ENCODE assay signal across 23 cellular contexts in the genomic region with DNA sequence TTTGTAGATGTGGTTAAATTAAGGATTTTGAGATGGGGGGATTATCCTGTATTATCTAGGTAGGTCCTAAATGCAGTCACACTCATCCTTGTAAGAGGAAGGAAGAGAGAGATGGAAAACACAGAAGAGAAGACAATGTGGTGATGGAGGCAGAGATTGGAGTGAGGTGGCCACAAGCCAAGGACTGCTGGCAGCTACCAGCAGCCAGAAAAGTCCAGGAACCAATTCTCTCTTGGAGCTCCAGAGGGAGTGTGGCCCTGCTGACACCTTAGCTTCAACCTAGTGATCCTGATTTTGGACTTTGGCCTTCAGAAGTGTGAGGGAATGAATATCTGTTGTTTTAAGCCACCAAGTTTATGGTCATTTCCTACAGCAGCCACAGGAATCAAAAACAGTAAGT. TPM values are rescaled to one million over a fixed set of nuclear protein-coding genes. Genes with fewer than 3 reads are reported as not detected.
DNase-seq lines count a peak whose midpoint lies in the region; ATAC-seq, FAIRE-seq and TF ChIP-seq lines count a peak whose summit lies in the region.
"Had no signal": no experiment of that assay in that cellular context is flagged by ENCODE, and none has a peak within 500 bp of the region (broad histone marks: within the 10 kb centered on the region; RNA-seq: fewer than 3 reads in every experiment).

No MANE protein-coding gene starts in this region.

- H2AFZ ChIP-seq in HCT116 (ENCODE audit: low read depth, low read length, poor library complexity, severe bottlenecking) (no peak overlapping the region), K562 (ENCODE audit: low read depth, low read length) (no peak overlapping the region)

- no peak for FAIRE-seq in K562 (lab: Jason Lieb, UNC)
- FAIRE-seq: A204.1, D721Med, GM12891, GM18507, H54 had no signal

- H3K27me3 ChIP-seq in HCT116 (ENCODE audit: insufficient read depth, low read length) (no peaks in the 10 kb centered on the region), K562 (ENCODE audit: control insufficient read depth in 2 of 2, insufficient read depth in 2 of 2, low read length in 2 of 2) (peaks cover 17 to 41% of the 10 kb centered on the region in 2 experiments), liver (ENCODE audit: control insufficient read depth in 4 of 4, insufficient read depth in 4 of 4, low read length in 3 of 4) (no peaks in the 10 kb centered on the region), psoas muscle (ENCODE audit: insufficient read depth in 3 of 3, low read length in 2 of 3) (no peaks in the 10 kb centered on the region)
- H3K27me3 ChIP-seq: BE2C; BLaER1 treated with 17β-estradiol and CSF1 and Interleukin-3, amounts not matched to agents 10 nM and 100 nM had no signal

- POLR2A ChIA-PET in HCT116 (lab: Charles Lee): no interaction called here
- POLR2A ChIA-PET in K562 (lab: Yijun Ruan, JAX): interaction anchor here (1.2 to 1.9 kb wide), 2 partner anchors 9 to 18 kb away, joined by 3 to 5 read pairs; no protein-coding TSS in a partner anchor

- H3K4me2 ChIP-seq in HCT116 (ENCODE audit: low read length) (no peak overlapping the region), K562 (ENCODE audit: insufficient read depth, low read length) (no peak overlapping the region)
- H3K4me2 ChIP-seq: BLaER1 treated with 17β-estradiol and CSF1 and Interleukin-3, amounts not matched to agents 10 nM and 100 nM had no signal

- ATAC-seq in HCT116: no peak
- ATAC-seq in K562: no peak
- no peak for ATAC-seq in psoas muscle

- no peaks in the 10 kb centered on the region for H3K79me2 ChIP-seq in HCT116 (ENCODE audit: insufficient read depth, low read length)
- H3K79me2 ChIP-seq in K562 (ENCODE audit: control insufficient read depth, insufficient read depth, low read length): no peaks in the 10 kb centered on the region

- RAD21 ChIA-PET in HCT116 (lab: Charles Lee; ENCODE audit: low non-redundant PET in 1 of 2, low total read pairs in 2 of 2, uncharacterized antibody in 2 of 2, unreplicated experiment in 2 of 2): no interaction called here

- in situ Hi-C loops in K562 (cut with MboI): no loop called here

- DNase-seq in HCT116 (ENCODE audit: low read depth, low spot score) (no peak), K562 (ENCODE audit: extremely low read depth in 1 of 4, low spot score in 3 of 4) (no peak), psoas muscle (no peak), midbrain (lab: John Stamatoyannopoulos, UW) (no peak), AML-193 (lab: John Stamatoyannopoulos, UW) (no peak)
- DNase-seq in activated naive CD4-positive, alpha-beta T cell treated with anti-CD3 and anti-CD28 coated beads, Interleukin-2, amount 50 U/mL, for 16 hours: no peak
- DNase-seq: BE2C; CD4-positive, alpha-beta T cell; CD8-positive, alpha-beta memory T cell; DMS 273 treated with DMSO at 0.1 percent for 48 hours; DMS79 treated with DMSO at 0.1 percent for 48 hours; GF-D8; GOT3 had no signal

- H3K4me3 ChIP-seq in HCT116 (replicated peaks in 1 of 2; ENCODE audit: low read depth in 1 of 2, low read length in 2 of 2) (no peak overlapping the region), K562 (no peak overlapping the region), liver (ENCODE audit: low read depth in 1 of 3, low read length in 3 of 3) (no peak overlapping the region), psoas muscle (no peak overlapping the region)
- H3K4me3 ChIP-seq: BLaER1 treated with 17β-estradiol and CSF1 and Interleukin-3, amounts not matched to agents 10 nM and 100 nM; HAP-1 had no signal

- H3K36me3 ChIP-seq in HCT116 (ENCODE audit: control insufficient read depth in 1 of 2, insufficient read depth in 2 of 2, low read length in 2 of 2): peaks cover 0 to 4% of the 10 kb centered on the region in 2 experiments; a peak in 1 of 4 replicates
- H3K36me3 ChIP-seq in K562 (ENCODE audit: control insufficient read depth, insufficient read depth, low read length): no peaks in the 10 kb centered on the region
- H3K36me3 ChIP-seq in liver (ENCODE audit: control insufficient read depth in 4 of 4, insufficient read depth in 3 of 4, low read depth in 1 of 4, low read length in 3 of 4): peaks cover 0 to 15% (median 7%) of the 10 kb centered on the region in 4 donors
- H3K36me3 ChIP-seq in psoas muscle (ENCODE audit: insufficient read depth in 1 of 2, low read depth in 1 of 2): peaks cover 0 to 4% of the 10 kb centered on the region in 2 donors
- H3K36me3 ChIP-seq: BE2C; BLaER1 treated with 17β-estradiol and CSF1 and Interleukin-3, amounts not matched to agents 10 nM and 100 nM; HAP-1 had no signal

- BruUV-seq in HCT116 (replicated peaks; lab: Mats Ljungman, UMichigan): no TSS peak
- BruUV-seq in K562 (replicated peaks; lab: Mats Ljungman, UMichigan): no TSS peak

- TF ChIP-seq CTCF in HCT116 (IDR thresholded peaks at IDR 0.05 in 2 of 3, conservative IDR thresholded peaks at IDR 0.05 in 1 of 3; ENCODE audit: borderline replicate concordance in 1 of 3, insufficient read depth in 1 of 3, low read depth in 2 of 3, low read length in 2 of 3) (no peak), K562 (IDR thresholded peaks at IDR 0.05 in 2 of 3, conservative IDR thresholded peaks at IDR 0.05 in 1 of 3; ENCODE audit: insufficient read depth in 2 of 3, low read depth in 1 of 3, low read length in 3 of 3) (no peak), liver (IDR thresholded peaks at IDR 0.05; ENCODE audit: low read depth, low read length, missing input control) (no peak), psoas muscle (IDR thresholded peaks at IDR 0.05) (no peak)

- TF ChIP-seq RAD21 in HCT116 (IDR thresholded peaks at IDR 0.05; ENCODE audit: low read depth) (no peak), K562 (CRISPR knock-in tag; conservative IDR thresholded peaks at IDR 0.05 in 1 of 2, IDR thresholded peaks at IDR 0.05 in 1 of 2) (no peak), liver (IDR thresholded peaks at IDR 0.05) (peak in 1 of 2 donors; percentile 36)

- CTCF ChIA-PET in HCT116 (lab: Charles Lee) (no interaction called here), K562 (lab: Yijun Ruan, JAX; ENCODE audit: low intra/inter-chr PET ratio) (no interaction called here)

- H3K9me3 ChIP-seq in HCT116 (ENCODE audit: control insufficient read depth in 1 of 2, insufficient read depth in 1 of 2, low read depth in 1 of 2, low read length in 2 of 2) (no peaks in the 10 kb centered on the region; a peak in 1 of 4 replicates), K562 (replicated peaks; ENCODE audit: control insufficient read depth, insufficient read depth, low read depth, low read length) (peaks cover 6% of the 10 kb centered on the region), liver (ENCODE audit: control insufficient read depth in 4 of 4, low read length in 3 of 4) (peaks cover 0 to 2% (median 0%) of the 10 kb centered on the region in 4 donors), psoas muscle (no peaks in the 10 kb centered on the region)
- H3K9me3 ChIP-seq: BE2C, HAP-1 had no signal

- intact Hi-C loops in HCT116 (cut with micrococcal nuclease): no loop called here
- intact Hi-C loops in K562 (cut with micrococcal nuclease): no loop called here
- intact Hi-C loops in psoas muscle (cut with DNase I): no loop called here

- no peak for TF ChIP-seq EP300 in K562 (IDR thresholded peaks at IDR 0.05; ENCODE audit: low read length)

- H3K9ac ChIP-seq in HCT116 (ENCODE audit: low read length) (no peak overlapping the region), K562 (ENCODE audit: insufficient read depth in 1 of 2, low read depth in 2 of 2, low read length in 2 of 2) (no peak overlapping the region), liver (ENCODE audit: low read depth in 1 of 2, low read length in 2 of 2) (no peak overlapping the region)
- H3K9ac ChIP-seq: BLaER1 treated with 17β-estradiol and CSF1 and Interleukin-3, amounts not matched to agents 10 nM and 100 nM had no signal

- TF ChIP-seq POLR2A in HCT116 (IDR thresholded peaks at IDR 0.05; ENCODE audit: borderline replicate concordance, extremely low read depth, insufficient read depth, insufficient read length) (no peak), K562 (conservative IDR thresholded peaks at IDR 0.05) (no peak)

- H3K27ac ChIP-seq in HCT116 (ENCODE audit: low read depth, low read length) (no peak overlapping the region), K562 (ENCODE audit: extremely low read depth, low read depth, low read length) (no peak overlapping the region), liver (ENCODE audit: low read depth in 1 of 2, low read length in 2 of 2) (no peak overlapping the region), psoas muscle (peak overlapping the region; percentile 18)
- H3K27ac ChIP-seq: 22Rv1; BLaER1 treated with 17β-estradiol and CSF1 and Interleukin-3, amounts not matched to agents 10 nM and 100 nM had no signal

- peaks cover 5% of the 10 kb centered on the region for H3K9me1 ChIP-seq in K562 (ENCODE audit: control insufficient read depth, insufficient read depth, low read length)

- no peaks in the 10 kb centered on the region for H4K20me1 ChIP-seq in HCT116 (ENCODE audit: insufficient read depth)
- 0 out of 2 replicates have a peak, but pooled peaks cover 9% of the 10 kb centered on the region for H4K20me1 ChIP-seq in K562 (replicated peaks; ENCODE audit: control insufficient read depth, insufficient read depth, low read length)
- H4K20me1 ChIP-seq: BLaER1 treated with 17β-estradiol and CSF1 and Interleukin-3, amounts not matched to agents 10 nM and 100 nM had no signal

- no peaks in the 10 kb centered on the region for H3K9me2 ChIP-seq in HCT116 (ENCODE audit: insufficient read depth)

- H3K4me1 ChIP-seq in HCT116 (ENCODE audit: control insufficient read depth in 1 of 2, insufficient read depth in 2 of 2, low read length in 2 of 2): no peaks in the 10 kb centered on the region
- H3K4me1 ChIP-seq in K562 (replicated peaks in 1 of 2; ENCODE audit: control insufficient read depth in 2 of 2, insufficient read depth in 2 of 2, low read length in 2 of 2): no peaks in the 10 kb centered on the region; a peak in 2 of 5 replicates
- H3K4me1 ChIP-seq in liver (ENCODE audit: control insufficient read depth in 4 of 4, insufficient read depth in 4 of 4, low read length in 3 of 4): peaks cover 0 to 33% (median 0%) of the 10 kb centered on the region in 4 donors
- H3K4me1 ChIP-seq in psoas muscle: peaks cover 42% of the 10 kb centered on the region
- H3K4me1 ChIP-seq: HAP-1 had no signal

RNA-seq across cellular contexts. Expression of a gene that starts 18.0 kb away (rescaled TPM):
- 37.5 TPM for total RNA-seq in HCT116 (2021; ENCODE audit: unreplicated experiment)
- polyA plus RNA-seq in HCT116 (2012): 29.7 and 31.5 TPM in 2 replicates
- 2.1 and 2.2 TPM in 2 replicates for total RNA-seq in K562 (2011; cell fraction: chromatin; rRNA removed; ENCODE audit: low replicate concordance)
- total RNA-seq in K562 (2011; cell fraction: nucleolus; rRNA removed): 0.92 and 1.2 TPM in 2 replicates
- total RNA-seq in K562 (2011; cell fraction: nucleoplasm; rRNA removed): 1.1 and 1.5 TPM in 2 replicates
- 0.45 and 0.54 TPM in 2 replicates for total RNA-seq in K562 (2014; rRNA removed)
- 0.16 and 0.18 TPM in 2 replicates for total RNA-seq in K562 (2014; rRNA removed; fragmentation: Illumina TruSeq; extraction: Trizol)
- total RNA-seq in K562 (2015; rRNA removed; fragmentation: Illumina TruSeq; extraction: Trizol): 0.29 and 0.49 TPM in 2 replicates
- total RNA-seq in K562 (2021): 0.83 and 1.1 TPM in 2 replicates
- 0.31 and 0.36 TPM in 2 replicates for polyA plus RNA-seq in K562 (2011; rRNA removed)
- 0.15 and 0.31 TPM in 2 replicates for polyA plus RNA-seq in K562 (2011; cell fraction: cytosol; rRNA removed)
- polyA plus RNA-seq in K562 (2011; cell fraction: nucleus; rRNA removed): 0.32 and 0.47 TPM in 2 replicates
- 1.9 and 4.6 TPM in 2 replicates for polyA plus RNA-seq in K562 (2012)
- polyA plus RNA-seq in K562 (2014; fragmentation: Illumina TruSeq; extraction: Trizol): 0.58 and 1.1 TPM in 2 replicates
- under 1 TPM; 0.04 to 0.14 TPM for polyA plus RNA-seq in K562 (2014; fragmentation: Nextera tagmentation; extraction: Ambion mirVana)
- polyA plus RNA-seq in K562 (2014; rRNA removed): 0.45 and 0.90 TPM in 2 replicates
- polyA minus RNA-seq in K562 (2011; rRNA and poly(A)+ RNA removed): 0.35 and 0.42 TPM in 2 replicates
- polyA minus RNA-seq in K562 (2011; cell fraction: cytosol; rRNA and poly(A)+ RNA removed): 0.36 and 0.86 TPM in 2 replicates
- polyA minus RNA-seq in K562 (2011; cell fraction: nucleus; rRNA and poly(A)+ RNA removed): 0.40 and 0.44 TPM in 2 replicates
- total RNA-seq in liver: under 1 TPM; 0.05 to 0.17 TPM
- polyA plus RNA-seq in liver: under 1 TPM; 0.38 to 0.67 TPM
- total RNA-seq in psoas muscle: 100 to 1,000 TPM; 104 to 253 (median 170) TPM
- 10 to 100 TPM; 16.0 to 61.3 (median 43.9) TPM for polyA plus RNA-seq in psoas muscle
- polyA plus RNA-seq: CD14-positive monocyte had no signal

Comparison
In these comparisons a context has a peak if more than half of its experiments do, and no peak if none do; other contexts are left out.
1. RNA of a gene that starts 18.0 kb away (total RNA-seq): 104 to 253 TPM in psoas muscle and 37.5 TPM in HCT116 (single experiment); 0.16 to 2.2 TPM in K562 and 0.05 to 0.17 TPM in liver; every median in the first group is over 10 times any median in the second.